Comparison of ENCODE assay signal across 23 cellular contexts in genomic region chr3:173467501-173467900, GRCh38.
DNase-seq lines count a peak whose midpoint lies in the region; ATAC-seq and TF ChIP-seq lines count a peak whose summit lies in the region.
"Had no signal": no experiment of that assay in that cellular context is flagged by ENCODE, and none has a peak within 500 bp of the region (broad histone marks: within the 10 kb centered on the region; RNA-seq: fewer than 3 reads in every experiment).

No MANE protein-coding gene starts in this region.

- H3K4me3 ChIP-seq in epithelial cell of esophagus (ENCODE audit: low read length): no peak overlapping the region
- H3K4me3 ChIP-seq: BLaER1 treated with 17β-estradiol and CSF1 and Interleukin-3, amounts not matched to agents 10 nM and 100 nM; GM12878 had no signal

- no peak for TF ChIP-seq CTCF in epithelial cell of esophagus (IDR thresholded peaks at IDR 0.05; ENCODE audit: insufficient read depth, low read depth, low read length, missing control alignments)

- intact Hi-C loops in left colon (cut with DNase I, micrococcal nuclease): no loop called here

- DNase-seq in GM04503 (ENCODE audit: low read depth) (peak; percentile 0), NCI-H460 (ENCODE audit: extremely low read depth, low read depth) (peak; percentile 24), epithelial cell of esophagus (ENCODE audit: low read depth) (peak; percentile 68), renal cortical epithelial cell (ENCODE audit: low read depth) (peak; percentile 3), T-helper 9 cell (no peak), left colon (no peak)
- DNase-seq: CD8-positive, alpha-beta memory T cell; DMS79 treated with DMSO at 0.1 percent for 48 hours; GF-D8; H9; KBM-7; MV-4-11; NCI-H187; NCI-H2107; NCI-H524; PC-3; RPMI8226; SIG-M5; T-cell had no signal

- ATAC-seq in HG03571 (IDR thresholded peaks at IDR 0.05; ENCODE audit: unreplicated experiment) (no peak), left colon (no peak)
- ATAC-seq: GM12878, PC-3, SK-N-SH treated with all-trans-retinoic acid at 6 μM for 48 hours, T-cell had no signal

Comparison
In these comparisons a context has a peak if more than half of its experiments do, and no peak if none do; other contexts are left out.
1. DNase-seq: peak in GM04503 (single experiment), NCI-H460 (single experiment), epithelial cell of esophagus (single experiment) and renal cortical epithelial cell (single experiment); none in T-helper 9 cell (single experiment) and left colon (0 of 2).